Comparison of ENCODE assay signal across 16 cellular contexts in genomic region chr16:842061-842476, GRCh38. TPM values are rescaled to one million over a fixed set of nuclear protein-coding genes. Genes with fewer than 3 reads are reported as not detected.
DNase-seq lines count a peak whose midpoint lies in the region; TF ChIP-seq lines count a peak whose summit lies in the region.
"Had no signal": no experiment of that assay in that cellular context is flagged by ENCODE, and none has a peak within 500 bp of the region (broad histone marks: within the 10 kb centered on the region; RNA-seq: fewer than 3 reads in every experiment).

No MANE protein-coding gene starts in this region.

- H3K4me1 Mint-ChIP-seq in CD14-positive monocyte (no peaks in the 10 kb centered on the region), endodermal cell (no peaks in the 10 kb centered on the region)
- H3K4me1 Mint-ChIP-seq in activated naive CD4-positive, alpha-beta T cell treated with anti-CD3 and anti-CD28 coated beads for 36 hours (ENCODE audit: low read depth), result no peaks in the 10 kb centered on the region

- H3K36me3 ChIP-seq in endodermal cell (ENCODE audit: control insufficient read depth, insufficient read depth, low read length), result no peaks in the 10 kb centered on the region
- H3K36me3 ChIP-seq: cardiac muscle cell, tibial nerve had no signal

- H3K27ac ChIP-seq in endodermal cell (ENCODE audit: low read depth, low read length), result peak overlapping the region; percentile 63
- H3K27ac ChIP-seq: cardiac muscle cell, tibial nerve had no signal

- no peak for TF ChIP-seq CTCF in CD14-positive monocyte (IDR thresholded peaks at IDR 0.05)
- no peak for TF ChIP-seq CTCF in endodermal cell (conservative IDR thresholded peaks at IDR 0.05)

- DNase-seq in CD14-positive monocyte (ENCODE audit: low spot score), result peak; percentile 43
- DNase-seq in HT1080 (ENCODE audit: low read depth), result peak; percentile 38
- DNase-seq in endodermal cell, result no peak
- peak in 37 of 56 donors; percentile 10 to 78 (median 48) for DNase-seq in nucleus accumbens (lab: John Stamatoyannopoulos, UW)
- no peak for DNase-seq in RKO (ENCODE audit: low spot score)
- no peak for DNase-seq in activated naive CD4-positive, alpha-beta T cell treated with anti-CD3 and anti-CD28 coated beads for 36 hours
- DNase-seq in NCI-H345 (lab: John Stamatoyannopoulos, UW), result no peak
- DNase-seq: activated naive CD4-positive, alpha-beta T cell; Caco-2; glutamatergic neuron; NCI-H2227 treated with DMSO at 0.1 percent for 48 hours; stimulated activated CD4-positive, alpha-beta T cell treated with anti-CD3 and anti-CD28 coated beads, Interleukin-4, amount 100 ng/mL, for 24 hours had no signal

- H3K9me3 Mint-ChIP-seq in CD14-positive monocyte (peaks cover 12 to 30% (median 20%) of the 10 kb centered on the region in 7 donors), endodermal cell (peaks cover 9% of the 10 kb centered on the region)
- no peaks in the 10 kb centered on the region for H3K9me3 Mint-ChIP-seq in activated naive CD4-positive, alpha-beta T cell treated with anti-CD3 and anti-CD28 coated beads for 36 hours

- H3K9ac ChIP-seq in endodermal cell (ENCODE audit: extremely low read depth, low read length, poor library complexity, severe bottlenecking), result no peak overlapping the region

- H3K27ac Mint-ChIP-seq in CD14-positive monocyte (no peak overlapping the region), endodermal cell (no peak overlapping the region)
- H3K27ac Mint-ChIP-seq in activated naive CD4-positive, alpha-beta T cell treated with anti-CD3 and anti-CD28 coated beads for 36 hours, result no peak overlapping the region

- H3K27me3 Mint-ChIP-seq in CD14-positive monocyte (ENCODE audit: low read depth in 3 of 3) (peaks cover 0 to 9% (median 0%) of the 10 kb centered on the region in 3 donors), endodermal cell (ENCODE audit: insufficient read depth) (no peaks in the 10 kb centered on the region)
- H3K27me3 Mint-ChIP-seq in activated naive CD4-positive, alpha-beta T cell treated with anti-CD3 and anti-CD28 coated beads for 36 hours (ENCODE audit: low read depth), result no peaks in the 10 kb centered on the region

- H3K4me3 Mint-ChIP-seq in CD14-positive monocyte (no peak overlapping the region), endodermal cell (no peak overlapping the region)
- no peak overlapping the region for H3K4me3 Mint-ChIP-seq in activated naive CD4-positive, alpha-beta T cell treated with anti-CD3 and anti-CD28 coated beads for 36 hours

- no peaks in the 10 kb centered on the region for H3K4me1 ChIP-seq in endodermal cell (ENCODE audit: control insufficient read depth, insufficient read depth, low read length)
- H3K4me1 ChIP-seq: Caco-2, tibial nerve had no signal

- WGBS in endodermal cell (ENCODE audit: insufficient coverage in 1 of 2, insufficient read length in 1 of 2), 2 experiments, result 83 to 91% methylated on average over 14 to 19 of the region's 19 CpGs

- H3K9me3 ChIP-seq in endodermal cell (ENCODE audit: control insufficient read depth, low read length), result no peaks in the 10 kb centered on the region
- H3K9me3 ChIP-seq: Caco-2 had no signal

- intact Hi-C loops in CD14-positive monocyte (cut with micrococcal nuclease), result no loop called here
- intact Hi-C loops in activated naive CD4-positive, alpha-beta T cell treated with anti-CD3 and anti-CD28 coated beads for 36 hours (cut with micrococcal nuclease), result no loop called here

- no peak overlapping the region for H3K4me3 ChIP-seq in endodermal cell (ENCODE audit: low read length)
- H3K4me3 ChIP-seq: cardiac muscle cell, tibial nerve had no signal

- no peaks in the 10 kb centered on the region for H3K27me3 ChIP-seq in endodermal cell (ENCODE audit: control insufficient read depth, insufficient read depth, low read length, poor library complexity, severe bottlenecking)
- H3K27me3 ChIP-seq: cardiac muscle cell had no signal

- CTCF ChIA-PET in activated naive CD4-positive, alpha-beta T cell treated with anti-CD3 and anti-CD28 coated beads for 36 hours (lab: Charles Lee), result no interaction called here

- H3K36me3 Mint-ChIP-seq in CD14-positive monocyte (no peaks in the 10 kb centered on the region), endodermal cell (ENCODE audit: low read depth) (no peaks in the 10 kb centered on the region)
- no peaks in the 10 kb centered on the region for H3K36me3 Mint-ChIP-seq in activated naive CD4-positive, alpha-beta T cell treated with anti-CD3 and anti-CD28 coated beads for 36 hours (ENCODE audit: low read depth)

RNA-seq across cellular contexts. Expression of gene GNG13, which starts 41.5 kb away (rescaled TPM):
- not detected for polyA plus RNA-seq in CD14-positive monocyte
- not detected in 2 replicates for total RNA-seq in HT1080 (2014; rRNA removed; shearing (Covaris generic))
- polyA plus RNA-seq in HT1080 (2015; cell fraction: cytosol; rRNA removed), result not detected in 2 replicates
- not detected in 2 replicates for polyA plus RNA-seq in HT1080 (2015; cell fraction: nucleus; rRNA removed)
- not detected for total RNA-seq in endodermal cell
- not detected for polyA plus RNA-seq in endodermal cell (2013, experiment 1 of 2)
- polyA plus RNA-seq in endodermal cell (2013, experiment 2 of 2), result not detected
- total RNA-seq in activated naive CD4-positive, alpha-beta T cell treated with anti-CD3 and anti-CD28 coated beads for 36 hours, result not detected
- total RNA-seq: activated CD8-positive, alpha-beta memory T cell treated with anti-CD3 and anti-CD28 coated beads for 36 hours; Caco-2; cardiac muscle cell; kidney epithelial cell; tibial nerve had no signal

RNA-seq across cellular contexts. Expression of gene CHTF18, which starts 53.6 kb away (rescaled TPM):
- 1 to 10 TPM in 1 of 2 donors, under 1 TPM in 1; 0.57 to 2.2 TPM for polyA plus RNA-seq in CD14-positive monocyte
- 41.6 and 45.6 TPM in 2 replicates for total RNA-seq in HT1080 (2014; rRNA removed; shearing (Covaris generic))
- 16.0 and 24.8 TPM in 2 replicates for polyA plus RNA-seq in HT1080 (2015; cell fraction: cytosol; rRNA removed)
- polyA plus RNA-seq in HT1080 (2015; cell fraction: nucleus; rRNA removed), result 149 and 164 TPM in 2 replicates
- total RNA-seq in endodermal cell, result 100 to 1,000 TPM; 158 to 169 TPM
- 68.9 TPM for polyA plus RNA-seq in endodermal cell (2013, experiment 1 of 2)
- 68.6 TPM for polyA plus RNA-seq in endodermal cell (2013, experiment 2 of 2)
- total RNA-seq in activated naive CD4-positive, alpha-beta T cell treated with anti-CD3 and anti-CD28 coated beads for 36 hours, result 100 to 1,000 TPM; 126 to 127 TPM

RNA-seq across cellular contexts. Expression of gene RPUSD1, which starts 53.9 kb away (rescaled TPM):
- polyA plus RNA-seq in CD14-positive monocyte, result 10 to 100 TPM; 29.5 to 31.5 TPM
- 84.1 and 114 TPM in 2 replicates for total RNA-seq in HT1080 (2014; rRNA removed; shearing (Covaris generic))
- polyA plus RNA-seq in HT1080 (2015; cell fraction: cytosol; rRNA removed), result 34.6 and 36.7 TPM in 2 replicates
- polyA plus RNA-seq in HT1080 (2015; cell fraction: nucleus; rRNA removed), result 34.7 and 40.1 TPM in 2 replicates
- total RNA-seq in endodermal cell, result 10 to 100 TPM; 24.1 to 34.4 TPM
- polyA plus RNA-seq in endodermal cell (2013, experiment 1 of 2), result 18.9 TPM
- polyA plus RNA-seq in endodermal cell (2013, experiment 2 of 2), result 18.9 TPM
- total RNA-seq in activated naive CD4-positive, alpha-beta T cell treated with anti-CD3 and anti-CD28 coated beads for 36 hours, result 1 to 10 TPM; 6.8 to 7.2 TPM

Comparison
In these comparisons a context has a peak if more than half of its experiments do, and no peak if none do; other contexts are left out.
1. DNase-seq: peak in CD14-positive monocyte (single experiment), HT1080 (single experiment) and nucleus accumbens (37 of 56); none in endodermal cell (single experiment), RKO (single experiment), activated naive CD4-positive, alpha-beta T cell treated with anti-CD3 and anti-CD28 coated beads for 36 hours (single experiment) and NCI-H345 (single experiment).